Comparison of ENCODE assay signal across 9 cellular contexts in the genomic region with DNA sequence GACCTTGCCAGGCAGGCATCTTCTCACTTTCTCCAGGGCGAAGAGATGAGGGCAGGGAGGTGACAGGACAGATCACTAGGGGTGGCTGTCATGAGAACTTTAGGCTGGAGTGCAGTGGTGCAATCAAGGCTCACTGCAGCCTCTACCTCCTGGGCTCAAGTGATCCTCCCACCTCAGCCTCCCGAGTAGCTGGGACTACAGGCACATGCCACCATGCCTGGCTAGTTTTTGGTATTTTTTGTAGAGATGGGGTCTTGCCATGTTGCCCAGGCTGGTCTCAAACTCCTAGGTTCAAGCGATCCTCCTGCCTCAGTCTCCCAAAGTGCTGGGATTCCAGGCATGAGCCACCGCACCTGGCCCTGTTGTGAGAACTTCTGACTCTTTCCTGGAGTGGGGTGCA. TPM values are rescaled to one million over a fixed set of nuclear protein-coding genes. Genes with fewer than 3 reads are reported as not detected.
DNase-seq lines count a peak whose midpoint lies in the region; ATAC-seq and TF ChIP-seq lines count a peak whose summit lies in the region.
"Not testable (repeated sequence)": the region's sequence is repeated elsewhere in the genome, so short reads cannot be mapped to it uniquely, and the experiment has no call there.
"Had no signal": no experiment of that assay in that cellular context is flagged by ENCODE, and none has a peak within 500 bp of the region (broad histone marks: within the 10 kb centered on the region; RNA-seq: fewer than 3 reads in every experiment).

No MANE protein-coding gene starts in this region.

- not testable (repeated sequence) for H3K27me3 ChIP-seq in Panc1 (ENCODE audit: control insufficient read depth, insufficient read depth, low read length); breast epithelium; esophagus squamous epithelium; neural progenitor cell

- H3K9me3 Mint-ChIP-seq in neural progenitor cell = not testable (repeated sequence)

- H3K4me1 Mint-ChIP-seq in neural progenitor cell = not testable (repeated sequence)

- not testable (repeated sequence) for TF ChIP-seq POLR2A in breast epithelium (IDR thresholded peaks at IDR 0.05); esophagus squamous epithelium (IDR thresholded peaks at IDR 0.05)

- not testable (repeated sequence) for H3K4me3 ChIP-seq in HEK293 (ENCODE audit: low read depth, low read length); Panc1 (ENCODE audit: low read depth in 2 of 2, low read length in 2 of 2); breast epithelium; esophagus squamous epithelium; neural progenitor cell

- not testable (repeated sequence) for H2AFZ ChIP-seq in neural progenitor cell (replicated peaks)

- not testable (repeated sequence) for H3K79me2 ChIP-seq in neural progenitor cell (ENCODE audit: low read depth)

- H4K20me1 ChIP-seq in neural progenitor cell (ENCODE audit: low read depth) = not testable (repeated sequence)

- in situ Hi-C loops in Panc1 (cut with HindIII; ENCODE audit: low pct_unique_long_range_greater_than_20kb, low sequenced_read_pairs) = not testable (repeated sequence)

- H3K27ac Mint-ChIP-seq in neural progenitor cell = not testable (repeated sequence)

- 100% methylated on average over 3 of the region's 4 CpGs; no CpG with 5 or more reads in 1 of the 2 donors for WGBS in esophagus squamous epithelium, 2 donors

- not testable (repeated sequence) for H3K27ac ChIP-seq in HEK293 (ENCODE audit: extremely low read depth, low read depth, low read length); neural progenitor cell
- H3K27ac ChIP-seq in Panc1 (ENCODE audit: low read length) (peak overlapping the region; percentile 19; the same call in 1 of the 2 replicates), breast epithelium (peak overlapping the region; percentile 19 to 92), esophagus squamous epithelium (peak overlapping the region in 3 of 4 donors; percentile 92 to 99 (median 99))

- TF ChIP-seq CTCF in HEK293 (tag by site-specific recombination; IDR thresholded peaks at IDR 0.05); Panc1 (IDR thresholded peaks at IDR 0.05); breast epithelium (IDR thresholded peaks at IDR 0.05); esophagus squamous epithelium (IDR thresholded peaks at IDR 0.05); neural progenitor cell (IDR thresholded peaks at IDR 0.05): not testable (repeated sequence)

- not testable (repeated sequence) for H3F3A ChIP-seq in neural progenitor cell (ENCODE audit: low read depth)

- not testable (repeated sequence) for H3K4me1 ChIP-seq in HEK293 (ENCODE audit: control insufficient read depth, insufficient read depth, low read length); breast epithelium; neural progenitor cell
- H3K4me1 ChIP-seq in Panc1 (ENCODE audit: control insufficient read depth, insufficient read depth, low read length) (peaks cover 30% of the 10 kb centered on the region), esophagus squamous epithelium (peaks cover 26 to 85% (median 45%) of the 10 kb centered on the region in 3 donors)

- DNase-seq in Panc1 (ENCODE audit: low read depth, low spot score); breast epithelium (ENCODE audit: low spot score in 2 of 2); esophagus squamous epithelium (lab: John Stamatoyannopoulos, UW); neural progenitor cell (ENCODE audit: low spot score): not testable (repeated sequence)

- CTCF ChIA-PET in HEK293 (lab: Yijun Ruan, JAX) = interaction anchor here (1.3 kb wide), 2 partner anchors 28 to 74 kb away, joined by 4 read pairs; no protein-coding TSS in a partner anchor
- CTCF ChIA-PET in Panc1 (lab: Charles Lee) = not testable (repeated sequence)

- BruUV-seq in Panc1 (replicated peaks; lab: Mats Ljungman, UMichigan) = not testable (repeated sequence)

- H3K4me3 Mint-ChIP-seq in neural progenitor cell = peak overlapping the region; percentile 5

- H3K36me3 Mint-ChIP-seq in neural progenitor cell = not testable (repeated sequence)

- ATAC-seq in Panc1 = not testable (repeated sequence)

- not testable (repeated sequence) for H3K36me3 ChIP-seq in HEK293 (ENCODE audit: control insufficient read depth in 2 of 2, insufficient read depth in 1 of 2, low read length in 2 of 2); Panc1 (ENCODE audit: control insufficient read depth, insufficient read depth, low read length); breast epithelium; esophagus squamous epithelium; neural progenitor cell

- H3K27me3 Mint-ChIP-seq in neural progenitor cell (ENCODE audit: insufficient read depth, low read depth) = peaks cover 13% of the 10 kb centered on the region

- H3K9ac ChIP-seq in neural progenitor cell = not testable (repeated sequence)

- intact Hi-C loops in Panc1 (cut with micrococcal nuclease; ENCODE audit: unreplicated experiment); breast epithelium (cut with DNase I; ENCODE audit: low total_unique reads); esophagus squamous epithelium (cut with DNase I): not testable (repeated sequence)

- POLR2A ChIA-PET in HEK293 (lab: Yijun Ruan, JAX) = interaction anchor here (1.9 kb wide), 1 partner anchor 20 kb away, joined by 10 read pairs; a partner anchor contains a TSS
- POLR2A ChIA-PET in Panc1 (lab: Charles Lee) = not testable (repeated sequence)

- H3K9me3 ChIP-seq in HEK293 (ENCODE audit: control insufficient read depth, insufficient read depth, low read depth, low read length); Panc1 (ENCODE audit: control insufficient read depth, insufficient read depth, low read depth, low read length); breast epithelium; esophagus squamous epithelium; neural progenitor cell (ENCODE audit: low read depth): not testable (repeated sequence)

- not testable (repeated sequence) for H3K4me2 ChIP-seq in neural progenitor cell

TF ChIP-seq in HEK293, 187 proteins besides CTCF, POLR2A, EP300 and RAD21:
- peak; percentile 77 for TF ChIP-seq ZNF121 (tag by site-specific recombination; IDR thresholded peaks at IDR 0.05)
- peak; percentile 49; the same call in 1 of the 2 replicates for TF ChIP-seq ZNF768 (tag by site-specific recombination; IDR thresholded peaks at IDR 0.05)
- 0 out of 2 replicates have a peak, but pooled peaks have one; percentile 24 for TF ChIP-seq ZNF473 (tag by site-specific recombination; IDR thresholded peaks at IDR 0.05)

RNA-seq across cellular contexts. Expression of a gene that starts 5.0 kb away (rescaled TPM):
- total RNA-seq in Panc1 (2021; ENCODE audit: unreplicated experiment) (1,158 TPM), breast epithelium (100 to 1,000 TPM; 144 to 286 (median 200) TPM), esophagus squamous epithelium (100 to 1,000 TPM; 211 to 284 (median 266) TPM), neural progenitor cell (ENCODE audit: low replicate concordance) (146 and 258 TPM in 2 replicates)
- 2,031 TPM for polyA plus RNA-seq in Panc1 (2012; ENCODE audit: insufficient read length)

RNA-seq across cellular contexts. Expression of a gene that starts 17.4 kb away (rescaled TPM):
- 0.33 TPM for total RNA-seq in Panc1 (2021; ENCODE audit: unreplicated experiment)
- polyA plus RNA-seq in Panc1 (2012; ENCODE audit: insufficient read length) = not detected
- 10 to 100 TPM; 20.8 to 69.3 (median 29.5) TPM for total RNA-seq in breast epithelium
- 10 to 100 TPM in 1 of 4 donors, 1 to 10 TPM in 3; 2.0 to 15.8 (median 3.1) TPM for total RNA-seq in esophagus squamous epithelium
- total RNA-seq in neural progenitor cell (ENCODE audit: low replicate concordance) = not detected in 2 replicates
- total RNA-seq: A172; A673; CD4-positive, alpha-beta memory T cell had no signal
- polyA plus RNA-seq: CD4-positive, alpha-beta memory T cell had no signal

RNA-seq across cellular contexts. Expression of a gene that starts 19.6 kb away (rescaled TPM):
- total RNA-seq in Panc1 (2021; ENCODE audit: unreplicated experiment) (496 TPM), breast epithelium (100 to 1,000 TPM; 106 to 146 (median 124) TPM), esophagus squamous epithelium (100 to 1,000 TPM in 3 of 4 donors, 10 to 100 TPM in 1; 97.9 to 157 (median 117) TPM), neural progenitor cell (ENCODE audit: low replicate concordance) (166 and 250 TPM in 2 replicates)
- 864 TPM for polyA plus RNA-seq in Panc1 (2012; ENCODE audit: insufficient read length)

RNA-seq across cellular contexts. Expression of a gene that starts 20.2 kb away (rescaled TPM):
- 174 TPM for total RNA-seq in Panc1 (2021; ENCODE audit: unreplicated experiment)
- 449 TPM for polyA plus RNA-seq in Panc1 (2012; ENCODE audit: insufficient read length)
- 10 to 100 TPM; 44.2 to 68.2 (median 58.2) TPM for total RNA-seq in breast epithelium
- total RNA-seq in esophagus squamous epithelium = 10 to 100 TPM; 41.7 to 58.0 (median 47.6) TPM
- 44.0 and 67.1 TPM in 2 replicates for total RNA-seq in neural progenitor cell (ENCODE audit: low replicate concordance)

RNA-seq across cellular contexts. Expression of a gene that starts 23.9 kb away (rescaled TPM):
- total RNA-seq in Panc1 (2021; ENCODE audit: unreplicated experiment) = 0.44 TPM
- polyA plus RNA-seq in Panc1 (2012; ENCODE audit: insufficient read length) = 1.1 TPM
- total RNA-seq in breast epithelium = not detected
- total RNA-seq in esophagus squamous epithelium = not detected
- total RNA-seq in neural progenitor cell (ENCODE audit: low replicate concordance) = not detected in 2 replicates
- total RNA-seq: A172; CD4-positive, alpha-beta memory T cell had no signal
- polyA plus RNA-seq: BJ; CD4-positive, alpha-beta memory T cell had no signal
